ENCODE assay signal across 1 cellular context in the genomic region with DNA sequence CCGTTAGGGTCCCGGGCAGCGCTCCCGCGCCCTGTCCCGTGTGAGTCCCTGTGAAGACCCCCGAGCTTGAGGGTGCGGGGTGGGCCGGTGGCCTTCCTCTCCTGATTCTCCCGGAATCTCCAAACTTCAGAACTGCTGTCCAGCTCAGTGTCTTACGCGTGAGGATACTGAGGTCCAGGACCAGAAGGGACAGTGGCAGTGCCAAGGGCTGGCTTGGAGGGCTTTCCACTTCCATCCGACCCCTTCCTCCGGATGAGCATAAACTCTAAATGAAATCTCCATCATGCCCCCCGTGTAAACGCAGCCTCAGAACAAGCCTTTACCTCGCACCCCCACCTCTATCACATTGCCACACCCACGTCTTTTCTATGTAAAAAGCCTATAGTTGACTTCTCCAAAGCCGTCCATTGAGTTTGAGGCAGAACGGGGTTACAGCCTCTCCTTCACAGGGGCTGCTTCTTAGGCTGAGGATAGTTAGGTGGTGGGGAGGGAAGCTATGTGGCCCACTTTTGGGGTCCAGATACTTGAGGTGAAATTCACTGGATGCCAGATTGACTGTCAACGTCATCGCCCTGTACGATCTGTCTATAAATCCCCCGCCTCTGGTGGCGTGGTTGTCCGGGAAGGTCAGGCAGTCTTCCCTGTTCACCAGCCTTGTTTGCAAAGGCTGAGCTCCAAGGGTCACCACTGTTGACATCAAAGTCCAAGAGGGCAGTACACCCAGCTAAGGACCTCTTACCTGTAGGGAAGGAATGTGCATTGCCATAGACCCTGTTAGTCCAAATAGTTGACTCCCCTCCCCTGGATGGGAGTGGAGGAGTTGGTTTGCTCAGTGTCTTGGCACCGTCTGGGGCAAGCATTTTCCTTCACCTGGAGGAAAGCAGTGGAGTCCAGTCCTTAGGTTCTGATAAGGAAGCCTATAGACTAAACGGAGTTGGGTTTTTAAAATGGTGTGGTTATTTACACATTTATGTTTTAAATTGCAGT.
A peak's percentile ranks its signal among the peaks of the same experiment; 100 is the strongest.
TF ChIP-seq lines count a peak whose summit lies in the region.

No MANE protein-coding gene starts in this region.

TF ChIP-seq in HepG2, 621 proteins besides CTCF, POLR2A, EP300 and RAD21 (continued from another document and continues in another):
- TF ChIP-seq NFE2L2 (IDR thresholded peaks at IDR 0.05; ENCODE audit: low read length) (no peak), POGZ (CRISPR knock-in tag; IDR thresholded peaks at IDR 0.05) (peak; percentile 77), MBD4 (IDR thresholded peaks at IDR 0.05; ENCODE audit: borderline replicate concordance, low read length) (no peak), RCOR2 (CRISPR knock-in tag; IDR thresholded peaks at IDR 0.05) (peak; percentile 80), NCOA2 (CRISPR knock-in tag; IDR thresholded peaks at IDR 0.05) (peak; percentile 45; the same call in 1 of the 2 replicates), ZNF33A (CRISPR knock-in tag; IDR thresholded peaks at IDR 0.05; ENCODE audit: borderline replicate concordance) (no peak), CEBPG (CRISPR knock-in tag; IDR thresholded peaks at IDR 0.05) (peak; percentile 22; the same call in 1 of the 2 replicates), ATAD3A (CRISPR knock-in tag; IDR thresholded peaks at IDR 0.05) (no peak), CREM (IDR thresholded peaks at IDR 0.05) (peak; percentile 44; the same call in 1 of the 2 replicates), CREM (CRISPR knock-in tag; IDR thresholded peaks at IDR 0.05) (no peak), FOSL2 (CRISPR knock-in tag; IDR thresholded peaks at IDR 0.05) (peak; percentile 53; the same call in 1 of the 2 replicates), ZNF383 (CRISPR knock-in tag; IDR thresholded peaks at IDR 0.05; ENCODE audit: borderline replicate concordance) (no peak), ZFP41 (CRISPR knock-in tag; IDR thresholded peaks at IDR 0.05; ENCODE audit: borderline replicate concordance) (no peak), HOXA3 (CRISPR knock-in tag; IDR thresholded peaks at IDR 0.05) (peak; percentile 65; the same call in 1 of the 2 replicates), KMT2B (CRISPR knock-in tag; IDR thresholded peaks at IDR 0.05) (peak; percentile 2; the same call in 1 of the 2 replicates), FOXM1 (CRISPR knock-in tag; IDR thresholded peaks at IDR 0.05) (no peak), BCL6 (CRISPR knock-in tag; IDR thresholded peaks at IDR 0.05) (peak; percentile 60), PPARG (CRISPR knock-in tag; conservative IDR thresholded peaks at IDR 0.05) (peak; percentile 42), GTF2F1 (IDR thresholded peaks at IDR 0.05; ENCODE audit: low read length) (no peak), ZEB1 (IDR thresholded peaks at IDR 0.05; ENCODE audit: insufficient replicate concordance, low read depth) (peak; percentile 95), IKZF1 (IDR thresholded peaks at IDR 0.05) (no peak), ZKSCAN8 (CRISPR knock-in tag; IDR thresholded peaks at IDR 0.05; ENCODE audit: borderline replicate concordance) (no peak), FLYWCH1 (CRISPR knock-in tag; IDR thresholded peaks at IDR 0.05) (no peak), ZNF10 (CRISPR knock-in tag; IDR thresholded peaks at IDR 0.05; ENCODE audit: borderline replicate concordance, low read depth) (no peak)
- TF ChIP-seq, protein P1, sequence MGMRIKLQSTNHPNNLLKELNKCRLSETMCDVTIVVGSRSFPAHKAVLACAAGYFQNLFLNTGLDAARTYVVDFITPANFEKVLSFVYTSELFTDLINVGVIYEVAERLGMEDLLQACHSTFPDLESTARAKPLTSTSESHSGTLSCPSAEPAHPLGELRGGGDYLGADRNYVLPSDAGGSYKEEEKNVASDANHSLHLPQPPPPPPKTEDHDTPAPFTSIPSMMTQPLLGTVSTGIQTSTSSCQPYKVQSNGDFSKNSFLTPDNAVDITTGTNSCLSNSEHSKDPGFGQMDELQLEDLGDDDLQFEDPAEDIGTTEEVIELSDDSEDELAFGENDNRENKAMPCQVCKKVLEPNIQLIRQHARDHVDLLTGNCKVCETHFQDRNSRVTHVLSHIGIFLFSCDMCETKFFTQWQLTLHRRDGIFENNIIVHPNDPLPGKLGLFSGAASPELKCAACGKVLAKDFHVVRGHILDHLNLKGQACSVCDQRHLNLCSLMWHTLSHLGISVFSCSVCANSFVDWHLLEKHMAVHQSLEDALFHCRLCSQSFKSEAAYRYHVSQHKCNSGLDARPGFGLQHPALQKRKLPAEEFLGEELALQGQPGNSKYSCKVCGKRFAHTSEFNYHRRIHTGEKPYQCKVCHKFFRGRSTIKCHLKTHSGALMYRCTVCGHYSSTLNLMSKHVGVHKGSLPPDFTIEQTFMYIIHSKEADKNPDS (CRISPR knock-in tag; IDR thresholded peaks at IDR 0.05) = no peak
- TF ChIP-seq, protein P2, sequence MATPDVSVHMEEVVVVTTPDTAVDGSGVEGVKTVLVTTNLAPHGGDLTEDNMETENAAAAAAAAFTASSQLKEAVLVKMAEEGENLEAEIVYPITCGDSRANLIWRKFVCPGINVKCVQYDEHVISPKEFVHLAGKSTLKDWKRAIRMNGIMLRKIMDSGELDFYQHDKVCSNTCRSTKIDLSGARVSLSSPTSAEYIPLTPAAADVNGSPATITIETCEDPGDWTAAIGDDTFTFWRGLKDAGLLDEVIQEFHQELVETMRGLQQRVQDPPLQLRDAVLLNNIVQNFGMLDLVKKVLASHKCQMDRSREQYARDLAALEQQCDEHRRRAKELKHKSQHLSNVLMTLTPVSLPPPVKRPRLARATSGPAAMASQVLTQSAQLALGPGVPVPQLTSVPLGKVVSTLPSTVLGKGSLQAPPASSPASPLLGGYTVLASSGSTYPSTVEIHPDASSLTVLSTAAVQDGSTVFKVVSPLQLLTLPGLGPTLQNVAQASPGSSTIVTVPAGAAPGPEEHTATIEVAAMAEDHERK (CRISPR knock-in tag; IDR thresholded peaks at IDR 0.05; ENCODE audit: low read depth) = no peak
- TF ChIP-seq, protein P3, sequence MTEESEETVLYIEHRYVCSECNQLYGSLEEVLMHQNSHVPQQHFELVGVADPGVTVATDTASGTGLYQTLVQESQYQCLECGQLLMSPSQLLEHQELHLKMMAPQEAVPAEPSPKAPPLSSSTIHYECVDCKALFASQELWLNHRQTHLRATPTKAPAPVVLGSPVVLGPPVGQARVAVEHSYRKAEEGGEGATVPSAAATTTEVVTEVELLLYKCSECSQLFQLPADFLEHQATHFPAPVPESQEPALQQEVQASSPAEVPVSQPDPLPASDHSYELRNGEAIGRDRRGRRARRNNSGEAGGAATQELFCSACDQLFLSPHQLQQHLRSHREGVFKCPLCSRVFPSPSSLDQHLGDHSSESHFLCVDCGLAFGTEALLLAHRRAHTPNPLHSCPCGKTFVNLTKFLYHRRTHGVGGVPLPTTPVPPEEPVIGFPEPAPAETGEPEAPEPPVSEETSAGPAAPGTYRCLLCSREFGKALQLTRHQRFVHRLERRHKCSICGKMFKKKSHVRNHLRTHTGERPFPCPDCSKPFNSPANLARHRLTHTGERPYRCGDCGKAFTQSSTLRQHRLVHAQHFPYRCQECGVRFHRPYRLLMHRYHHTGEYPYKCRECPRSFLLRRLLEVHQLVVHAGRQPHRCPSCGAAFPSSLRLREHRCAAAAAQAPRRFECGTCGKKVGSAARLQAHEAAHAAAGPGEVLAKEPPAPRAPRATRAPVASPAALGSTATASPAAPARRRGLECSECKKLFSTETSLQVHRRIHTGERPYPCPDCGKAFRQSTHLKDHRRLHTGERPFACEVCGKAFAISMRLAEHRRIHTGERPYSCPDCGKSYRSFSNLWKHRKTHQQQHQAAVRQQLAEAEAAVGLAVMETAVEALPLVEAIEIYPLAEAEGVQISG (CRISPR knock-in tag; IDR thresholded peaks at IDR 0.05) = peak; percentile 64
- TF ChIP-seq, protein P4, sequence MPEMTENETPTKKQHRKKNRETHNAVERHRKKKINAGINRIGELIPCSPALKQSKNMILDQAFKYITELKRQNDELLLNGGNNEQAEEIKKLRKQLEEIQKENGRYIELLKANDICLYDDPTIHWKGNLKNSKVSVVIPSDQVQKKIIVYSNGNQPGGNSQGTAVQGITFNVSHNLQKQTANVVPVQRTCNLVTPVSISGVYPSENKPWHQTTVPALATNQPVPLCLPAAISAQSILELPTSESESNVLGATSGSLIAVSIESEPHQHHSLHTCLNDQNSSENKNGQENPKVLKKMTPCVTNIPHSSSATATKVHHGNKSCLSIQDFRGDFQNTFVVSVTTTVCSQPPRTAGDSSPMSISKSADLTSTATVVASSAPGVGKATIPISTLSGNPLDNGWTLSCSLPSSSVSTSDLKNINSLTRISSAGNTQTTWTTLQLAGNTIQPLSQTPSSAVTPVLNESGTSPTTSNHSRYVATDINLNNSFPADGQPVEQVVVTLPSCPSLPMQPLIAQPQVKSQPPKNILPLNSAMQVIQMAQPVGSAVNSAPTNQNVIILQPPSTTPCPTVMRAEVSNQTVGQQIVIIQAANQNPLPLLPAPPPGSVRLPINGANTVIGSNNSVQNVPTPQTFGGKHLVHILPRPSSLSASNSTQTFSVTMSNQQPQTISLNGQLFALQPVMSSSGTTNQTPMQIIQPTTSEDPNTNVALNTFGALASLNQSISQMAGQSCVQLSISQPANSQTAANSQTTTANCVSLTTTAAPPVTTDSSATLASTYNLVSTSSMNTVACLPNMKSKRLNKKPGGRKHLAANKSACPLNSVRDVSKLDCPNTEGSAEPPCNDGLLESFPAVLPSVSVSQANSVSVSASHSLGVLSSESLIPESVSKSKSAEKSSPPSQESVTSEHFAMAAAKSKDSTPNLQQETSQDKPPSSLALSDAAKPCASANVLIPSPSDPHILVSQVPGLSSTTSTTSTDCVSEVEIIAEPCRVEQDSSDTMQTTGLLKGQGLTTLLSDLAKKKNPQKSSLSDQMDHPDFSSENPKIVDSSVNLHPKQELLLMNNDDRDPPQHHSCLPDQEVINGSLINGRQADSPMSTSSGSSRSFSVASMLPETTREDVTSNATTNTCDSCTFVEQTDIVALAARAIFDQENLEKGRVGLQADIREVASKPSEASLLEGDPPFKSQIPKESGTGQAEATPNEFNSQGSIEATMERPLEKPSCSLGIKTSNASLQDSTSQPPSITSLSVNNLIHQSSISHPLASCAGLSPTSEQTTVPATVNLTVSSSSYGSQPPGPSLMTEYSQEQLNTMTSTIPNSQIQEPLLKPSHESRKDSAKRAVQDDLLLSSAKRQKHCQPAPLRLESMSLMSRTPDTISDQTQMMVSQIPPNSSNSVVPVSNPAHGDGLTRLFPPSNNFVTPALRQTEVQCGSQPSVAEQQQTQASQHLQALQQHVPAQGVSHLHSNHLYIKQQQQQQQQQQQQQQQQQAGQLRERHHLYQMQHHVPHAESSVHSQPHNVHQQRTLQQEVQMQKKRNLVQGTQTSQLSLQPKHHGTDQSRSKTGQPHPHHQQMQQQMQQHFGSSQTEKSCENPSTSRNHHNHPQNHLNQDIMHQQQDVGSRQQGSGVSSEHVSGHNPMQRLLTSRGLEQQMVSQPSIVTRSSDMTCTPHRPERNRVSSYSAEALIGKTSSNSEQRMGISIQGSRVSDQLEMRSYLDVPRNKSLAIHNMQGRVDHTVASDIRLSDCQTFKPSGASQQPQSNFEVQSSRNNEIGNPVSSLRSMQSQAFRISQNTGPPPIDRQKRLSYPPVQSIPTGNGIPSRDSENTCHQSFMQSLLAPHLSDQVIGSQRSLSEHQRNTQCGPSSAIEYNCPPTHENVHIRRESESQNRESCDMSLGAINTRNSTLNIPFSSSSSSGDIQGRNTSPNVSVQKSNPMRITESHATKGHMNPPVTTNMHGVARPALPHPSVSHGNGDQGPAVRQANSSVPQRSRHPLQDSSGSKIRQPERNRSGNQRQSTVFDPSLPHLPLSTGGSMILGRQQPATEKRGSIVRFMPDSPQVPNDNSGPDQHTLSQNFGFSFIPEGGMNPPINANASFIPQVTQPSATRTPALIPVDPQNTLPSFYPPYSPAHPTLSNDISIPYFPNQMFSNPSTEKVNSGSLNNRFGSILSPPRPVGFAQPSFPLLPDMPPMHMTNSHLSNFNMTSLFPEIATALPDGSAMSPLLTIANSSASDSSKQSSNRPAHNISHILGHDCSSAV (CRISPR knock-in tag; IDR thresholded peaks at IDR 0.05; ENCODE audit: borderline replicate concordance) = no peak
- TF ChIP-seq, protein P5, sequence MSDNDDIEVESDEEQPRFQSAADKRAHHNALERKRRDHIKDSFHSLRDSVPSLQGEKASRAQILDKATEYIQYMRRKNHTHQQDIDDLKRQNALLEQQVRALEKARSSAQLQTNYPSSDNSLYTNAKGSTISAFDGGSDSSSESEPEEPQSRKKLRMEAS (IDR thresholded peaks at IDR 0.05) = no peak; the same call in 1 of the 2 replicates
- TF ChIP-seq, protein P6, sequence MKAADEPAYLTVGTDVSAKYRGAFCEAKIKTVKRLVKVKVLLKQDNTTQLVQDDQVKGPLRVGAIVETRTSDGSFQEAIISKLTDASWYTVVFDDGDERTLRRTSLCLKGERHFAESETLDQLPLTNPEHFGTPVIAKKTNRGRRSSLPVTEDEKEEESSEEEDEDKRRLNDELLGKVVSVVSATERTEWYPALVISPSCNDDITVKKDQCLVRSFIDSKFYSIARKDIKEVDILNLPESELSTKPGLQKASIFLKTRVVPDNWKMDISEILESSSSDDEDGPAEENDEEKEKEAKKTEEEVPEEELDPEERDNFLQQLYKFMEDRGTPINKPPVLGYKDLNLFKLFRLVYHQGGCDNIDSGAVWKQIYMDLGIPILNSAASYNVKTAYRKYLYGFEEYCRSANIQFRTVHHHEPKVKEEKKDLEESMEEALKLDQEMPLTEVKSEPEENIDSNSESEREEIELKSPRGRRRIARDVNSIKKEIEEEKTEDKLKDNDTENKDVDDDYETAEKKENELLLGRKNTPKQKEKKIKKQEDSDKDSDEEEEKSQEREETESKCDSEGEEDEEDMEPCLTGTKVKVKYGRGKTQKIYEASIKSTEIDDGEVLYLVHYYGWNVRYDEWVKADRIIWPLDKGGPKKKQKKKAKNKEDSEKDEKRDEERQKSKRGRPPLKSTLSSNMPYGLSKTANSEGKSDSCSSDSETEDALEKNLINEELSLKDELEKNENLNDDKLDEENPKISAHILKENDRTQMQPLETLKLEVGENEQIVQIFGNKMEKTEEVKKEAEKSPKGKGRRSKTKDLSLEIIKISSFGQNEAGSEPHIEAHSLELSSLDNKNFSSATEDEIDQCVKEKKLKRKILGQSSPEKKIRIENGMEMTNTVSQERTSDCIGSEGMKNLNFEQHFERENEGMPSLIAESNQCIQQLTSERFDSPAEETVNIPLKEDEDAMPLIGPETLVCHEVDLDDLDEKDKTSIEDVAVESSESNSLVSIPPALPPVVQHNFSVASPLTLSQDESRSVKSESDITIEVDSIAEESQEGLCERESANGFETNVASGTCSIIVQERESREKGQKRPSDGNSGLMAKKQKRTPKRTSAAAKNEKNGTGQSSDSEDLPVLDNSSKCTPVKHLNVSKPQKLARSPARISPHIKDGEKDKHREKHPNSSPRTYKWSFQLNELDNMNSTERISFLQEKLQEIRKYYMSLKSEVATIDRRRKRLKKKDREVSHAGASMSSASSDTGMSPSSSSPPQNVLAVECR (CRISPR knock-in tag; IDR thresholded peaks at IDR 0.05; ENCODE audit: borderline replicate concordance) = peak; percentile 68; the same call in 1 of the 2 replicates
- TF ChIP-seq, protein P7, sequence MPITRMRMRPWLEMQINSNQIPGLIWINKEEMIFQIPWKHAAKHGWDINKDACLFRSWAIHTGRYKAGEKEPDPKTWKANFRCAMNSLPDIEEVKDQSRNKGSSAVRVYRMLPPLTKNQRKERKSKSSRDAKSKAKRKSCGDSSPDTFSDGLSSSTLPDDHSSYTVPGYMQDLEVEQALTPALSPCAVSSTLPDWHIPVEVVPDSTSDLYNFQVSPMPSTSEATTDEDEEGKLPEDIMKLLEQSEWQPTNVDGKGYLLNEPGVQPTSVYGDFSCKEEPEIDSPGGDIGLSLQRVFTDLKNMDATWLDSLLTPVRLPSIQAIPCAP (CRISPR knock-in tag; IDR thresholded peaks at IDR 0.05; ENCODE audit: low read depth) = no peak
